ENCODE assay signal across 15 cellular contexts in genomic region chr20:18477821-18478220, GRCh38. TPM values are rescaled to one million over a fixed set of nuclear protein-coding genes. Genes with fewer than 3 reads are reported as not detected.
DNase-seq lines count a peak whose midpoint lies in the region; ATAC-seq and TF ChIP-seq lines count a peak whose summit lies in the region.
"Had no signal": no experiment of that assay in that cellular context is flagged by ENCODE, and none has a peak within 500 bp of the region (broad histone marks: within the 10 kb centered on the region; RNA-seq: fewer than 3 reads in every experiment).

No MANE protein-coding gene starts in this region.

- H3K9me3 Mint-ChIP-seq in GM23338: no peaks in the 10 kb centered on the region
- H3K9me3 Mint-ChIP-seq in neural crest cell: no peaks in the 10 kb centered on the region
- H3K9me3 Mint-ChIP-seq: CD4-positive, alpha-beta memory T cell had no signal

- H3K4me3 Mint-ChIP-seq in GM23338 (no peak overlapping the region), neural crest cell (no peak overlapping the region)
- H3K4me3 Mint-ChIP-seq: CD4-positive, alpha-beta memory T cell had no signal

- no peaks in the 10 kb centered on the region for H3K9me2 ChIP-seq in GM23338 (ENCODE audit: insufficient read depth)

- peaks cover 58% of the 10 kb centered on the region for H3K36me3 Mint-ChIP-seq in GM23338 (ENCODE audit: low read depth)
- peaks cover 3% of the 10 kb centered on the region for H3K36me3 Mint-ChIP-seq in neural crest cell (ENCODE audit: low read depth)

- no peaks in the 10 kb centered on the region for H3F3A ChIP-seq in GM23338 (replicated peaks; ENCODE audit: low read depth)

- no peak for TF ChIP-seq CTCF in GM23338 (conservative IDR thresholded peaks at IDR 0.05; ENCODE audit: low read depth in 2 of 2)
- no peak for TF ChIP-seq CTCF in neural crest cell (conservative IDR thresholded peaks at IDR 0.05)
- TF ChIP-seq CTCF in ascending aorta (IDR thresholded peaks at IDR 0.05): no peak

- in situ Hi-C loops in SK-MEL-5 (cut with HindIII; ENCODE audit: low pct_unique_long_range_greater_than_20kb, low sequenced_read_pairs): no loop called here

- ATAC-seq in GM23338: no peak
- no peak for ATAC-seq in HG02571 (IDR thresholded peaks at IDR 0.05; ENCODE audit: unreplicated experiment)
- ATAC-seq in GM19395 (IDR thresholded peaks at IDR 0.05; ENCODE audit: unreplicated experiment): no peak
- ATAC-seq: GM12878 had no signal

- H3K4me2 ChIP-seq in GM23338: no peak overlapping the region

- DNase-seq in GM23338 (ENCODE audit: low spot score) (peak; percentile 7), SK-MEL-5 (ENCODE audit: low read depth, low spot score) (peak; percentile 25), neural crest cell (ENCODE audit: low read depth, low spot score) (no peak), ascending aorta (ENCODE audit: low spot score in 2 of 2) (no peak)
- DNase-seq: C1 segment of cervical spinal cord; CD4-positive, alpha-beta memory T cell; COR-L47; DMS153; DND-41; GDM1; H7; HCEC 1CT had no signal

- H4K20me1 ChIP-seq in GM23338 (replicated peaks; ENCODE audit: insufficient read depth): 0 out of 2 replicates have a peak, but pooled peaks cover 2% of the 10 kb centered on the region

- no peaks in the 10 kb centered on the region for H3K79me2 ChIP-seq in GM23338 (replicated peaks; ENCODE audit: insufficient read depth)

- H3K36me3 ChIP-seq in GM23338 (ENCODE audit: insufficient read depth) (peaks cover 35% of the 10 kb centered on the region; the same call in 1 of the 2 replicates), ascending aorta (peaks cover 58 to 86% of the 10 kb centered on the region in 2 donors)

- H3K27ac Mint-ChIP-seq in GM23338: no peak overlapping the region
- H3K27ac Mint-ChIP-seq in neural crest cell (ENCODE audit: unreplicated experiment): peak overlapping the region; percentile 67

- H3K27me3 ChIP-seq in GM23338 (ENCODE audit: insufficient read depth) (no peaks in the 10 kb centered on the region), ascending aorta (no peaks in the 10 kb centered on the region)

- H3K4me1 ChIP-seq in GM23338 (ENCODE audit: insufficient read depth) (no peaks in the 10 kb centered on the region), ascending aorta (no peaks in the 10 kb centered on the region)

- H3K4me1 Mint-ChIP-seq in GM23338: no peaks in the 10 kb centered on the region
- no peaks in the 10 kb centered on the region for H3K4me1 Mint-ChIP-seq in neural crest cell
- H3K4me1 Mint-ChIP-seq: CD4-positive, alpha-beta memory T cell had no signal

- H3K9me3 ChIP-seq in ascending aorta: no peaks in the 10 kb centered on the region

- H3K27me3 Mint-ChIP-seq in GM23338 (ENCODE audit: insufficient read depth, low read depth, poor library complexity) (no peaks in the 10 kb centered on the region), neural crest cell (ENCODE audit: low read depth) (no peaks in the 10 kb centered on the region)
- H3K27me3 Mint-ChIP-seq: CD4-positive, alpha-beta memory T cell had no signal

- intact Hi-C loops in ascending aorta (cut with DNase I): no loop called here

- H2AFZ ChIP-seq in GM23338: no peak overlapping the region

- H3K27ac ChIP-seq in GM23338 (ENCODE audit: low read depth) (no peak overlapping the region), ascending aorta (no peak overlapping the region)

- H3K4me3 ChIP-seq in GM23338 (no peak overlapping the region), ascending aorta (no peak overlapping the region)
- H3K4me3 ChIP-seq: GM12878 had no signal

TF ChIP-seq in GM23338, 12 proteins besides CTCF, POLR2A, EP300 and RAD21 (continues in another document):
- TF ChIP-seq STAT1 (IDR thresholded peaks at IDR 0.05; ENCODE audit: unreplicated experiment) (no peak), CREB1 (CRISPR knock-in tag; IDR thresholded peaks at IDR 0.05; ENCODE audit: low read depth) (no peak), JUNB (IDR thresholded peaks at IDR 0.05; ENCODE audit: unreplicated experiment) (no peak), POLR2AphosphoS5 (IDR thresholded peaks at IDR 0.05; ENCODE audit: low read depth) (no peak), NANOG (IDR thresholded peaks at IDR 0.05; ENCODE audit: borderline replicate concordance) (no peak), ZNF331 (CRISPR knock-in tag; IDR thresholded peaks at IDR 0.05; ENCODE audit: low read depth) (no peak)

RNA-seq across cellular contexts. Expression of gene POLR3F, which starts 10.6 kb away (rescaled TPM):
- total RNA-seq in GM23338 (2014; rRNA removed; shearing (Covaris generic)): 15.7 and 30.6 TPM in 2 replicates
- polyA plus RNA-seq in GM23338 (2016; fragmentation: Nextera tagmentation; extraction: Ambion mirVana): 10.5 and 11.0 TPM in 2 replicates
- total RNA-seq in SK-MEL-5 (2014; rRNA removed; shearing (Covaris generic)): 24.2 and 26.3 TPM in 2 replicates
- polyA plus RNA-seq in SK-MEL-5 (2015; cell fraction: cytosol; rRNA removed): 13.1 and 20.0 TPM in 2 replicates
- 29.3 and 29.7 TPM in 2 replicates for polyA plus RNA-seq in SK-MEL-5 (2015; cell fraction: nucleus; rRNA removed)
- 12.9 and 14.1 TPM in 2 replicates for total RNA-seq in neural crest cell
- total RNA-seq in ascending aorta: 14.0 TPM

RNA-seq across cellular contexts. Expression of gene DZANK1, which starts 11.0 kb away (rescaled TPM):
- 6.7 and 8.3 TPM in 2 replicates for total RNA-seq in GM23338 (2014; rRNA removed; shearing (Covaris generic))
- 6.1 and 7.9 TPM in 2 replicates for polyA plus RNA-seq in GM23338 (2016; fragmentation: Nextera tagmentation; extraction: Ambion mirVana)
- total RNA-seq in SK-MEL-5 (2014; rRNA removed; shearing (Covaris generic)): 2.7 and 4.6 TPM in 2 replicates
- polyA plus RNA-seq in SK-MEL-5 (2015; cell fraction: cytosol; rRNA removed): 3.7 and 6.3 TPM in 2 replicates
- 9.5 and 12.8 TPM in 2 replicates for polyA plus RNA-seq in SK-MEL-5 (2015; cell fraction: nucleus; rRNA removed)
- total RNA-seq in neural crest cell (7.5 and 8.0 TPM in 2 replicates), ascending aorta (1.3 TPM)

RNA-seq across cellular contexts. Expression of gene RBBP9, which starts 19.2 kb away (rescaled TPM):
- total RNA-seq in GM23338 (2014; rRNA removed; shearing (Covaris generic)): 21.1 and 26.2 TPM in 2 replicates
- polyA plus RNA-seq in GM23338 (2016; fragmentation: Nextera tagmentation; extraction: Ambion mirVana): 3.2 and 4.8 TPM in 2 replicates
- 15.7 and 17.8 TPM in 2 replicates for total RNA-seq in SK-MEL-5 (2014; rRNA removed; shearing (Covaris generic))
- polyA plus RNA-seq in SK-MEL-5 (2015; cell fraction: cytosol; rRNA removed): 10.0 and 19.5 TPM in 2 replicates
- 13.4 and 24.1 TPM in 2 replicates for polyA plus RNA-seq in SK-MEL-5 (2015; cell fraction: nucleus; rRNA removed)
- total RNA-seq in neural crest cell: 23.6 and 23.7 TPM in 2 replicates
- 6.8 TPM for total RNA-seq in ascending aorta

RNA-seq across cellular contexts. Expression of gene SEC23B, which starts 29.9 kb away (rescaled TPM):
- 50.0 and 66.6 TPM in 2 replicates for total RNA-seq in GM23338 (2014; rRNA removed; shearing (Covaris generic))
- 27.2 and 28.3 TPM in 2 replicates for polyA plus RNA-seq in GM23338 (2016; fragmentation: Nextera tagmentation; extraction: Ambion mirVana)
- total RNA-seq in SK-MEL-5 (2014; rRNA removed; shearing (Covaris generic)): 103 and 104 TPM in 2 replicates
- 65.6 and 84.2 TPM in 2 replicates for polyA plus RNA-seq in SK-MEL-5 (2015; cell fraction: cytosol; rRNA removed)
- polyA plus RNA-seq in SK-MEL-5 (2015; cell fraction: nucleus; rRNA removed): 30.6 and 40.7 TPM in 2 replicates
- total RNA-seq in neural crest cell (50.6 and 58.9 TPM in 2 replicates), ascending aorta (21.8 TPM)

Comparison
In these comparisons a context has a peak if more than half of its experiments do, and no peak if none do; other contexts are left out.
1. DNase-seq: peak in GM23338 (single experiment) and SK-MEL-5 (single experiment); none in neural crest cell (single experiment) and ascending aorta (0 of 2).